In the genomic region with DNA sequence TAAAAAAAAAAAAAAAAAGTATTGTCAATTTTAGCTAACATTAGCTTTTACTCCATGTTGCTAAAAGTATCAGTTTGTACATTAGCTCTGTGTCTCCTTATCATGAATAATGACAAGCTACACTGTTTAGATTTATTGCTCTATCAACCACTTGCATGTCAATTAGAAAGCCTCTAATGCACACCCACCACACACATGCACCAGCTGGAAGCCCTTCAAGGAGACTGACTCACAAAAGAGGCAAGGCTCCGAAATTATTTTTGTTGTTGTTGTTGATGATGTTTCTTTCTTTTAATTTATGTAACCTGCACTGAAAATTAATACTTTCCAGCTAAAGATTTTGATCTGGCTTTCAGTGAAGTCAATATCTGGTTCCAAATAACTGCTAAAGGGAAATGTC, we compare ENCODE assay signal across 26 cellular contexts.
DNase-seq lines count a peak whose midpoint lies in the region; ATAC-seq and TF ChIP-seq lines count a peak whose summit lies in the region.
"Had no signal": no experiment of that assay in that cellular context is flagged by ENCODE, and none has a peak within 500 bp of the region (broad histone marks: within the 10 kb centered on the region; RNA-seq: fewer than 3 reads in every experiment).

No MANE protein-coding gene starts in this region.

- ATAC-seq in SK-N-SH treated with all-trans-retinoic acid at 6 μM for 48 hours = no peak
- ATAC-seq in lower lobe of right lung = no peak
- no peak for ATAC-seq in GM18870 (IDR thresholded peaks at IDR 0.05; ENCODE audit: unreplicated experiment)
- ATAC-seq: A549; left colon; stimulated activated effector memory CD8-positive, alpha-beta T cell treated with anti-CD3 and anti-CD28 coated beads, Interleukin-12 subunit alpha, Interleukin-12 subunit beta, amount 100 ng/mL, for 72 hours had no signal

- H3K27ac ChIP-seq in SK-N-SH (ENCODE audit: low read depth in 2 of 2, low read length in 1 of 2) = no peak overlapping the region
- no peak overlapping the region for H3K27ac ChIP-seq in lower lobe of right lung
- H3K27ac ChIP-seq in tibial nerve = no peak overlapping the region
- H3K27ac ChIP-seq: A549, transverse colon had no signal

- POLR2A ChIA-PET in SK-N-SH (lab: Yijun Ruan, JAX) = no interaction called here

- no peaks in the 10 kb centered on the region for H3K79me2 ChIP-seq in SK-N-SH (ENCODE audit: insufficient read depth)

- DNase-seq in SK-N-SH = no peak
- DNase-seq in NCI-H1436 treated with DMSO at 0.1 percent for 48 hours (lab: John Stamatoyannopoulos, UW) = peak; percentile 59
- peak; percentile 31 for DNase-seq in astrocyte of the hippocampus (ENCODE audit: low read depth, low spot score)
- no peak for DNase-seq in lower lobe of right lung
- DNase-seq in T1000 (lab: John Stamatoyannopoulos, UW) = no peak
- DNase-seq in tibial nerve (ENCODE audit: low spot score in 2 of 2) = no peak
- DNase-seq: activated CD4-positive, alpha-beta T cell treated with anti-CD3 and anti-CD28 coated beads, Interleukin-2, amount 10 ng/mL, durations not matched to agents 24 days and 14 days; activated effector memory CD4-positive, alpha-beta T cell treated with anti-CD3 and anti-CD28 coated beads, Interleukin-2, amount 50 U/mL, for 16 hours; activated T-cell treated with anti-CD3 and anti-CD28 coated beads, Interleukin-2, amount 50 U/mL, for 24 hours; AML-193; anterior cingulate cortex; CD4-positive, alpha-beta T cell; hypothalamus; Kasumi-1; left colon; mammary epithelial cell; NCI-H1694 treated with DMSO at 0.1 percent for 48 hours; NCI-H226; nephron progenitor cell; SIG-M5; stimulated activated CD4-positive, alpha-beta T cell treated with anti-CD3 and anti-CD28 coated beads, Interleukin-15, amount 100 ng/mL, for 24 hours; transverse colon had no signal

- peaks cover 0 to 11% of the 10 kb centered on the region in 2 experiments for H3K36me3 ChIP-seq in SK-N-SH (replicated peaks in 1 of 2; ENCODE audit: control insufficient read depth in 1 of 2, insufficient read depth in 2 of 2, low read length in 1 of 2)
- peaks cover 11% of the 10 kb centered on the region for H3K36me3 ChIP-seq in lower lobe of right lung
- peaks cover 0 to 22% (median 0%) of the 10 kb centered on the region in 3 donors for H3K36me3 ChIP-seq in tibial nerve

- no peak for TF ChIP-seq EP300 in SK-N-SH (IDR thresholded peaks at IDR 0.05; ENCODE audit: borderline replicate concordance in 1 of 2, low read depth in 1 of 2, low read length in 1 of 2)
- no peak for TF ChIP-seq EP300 in tibial nerve (IDR thresholded peaks at IDR 0.05)

- H2AFZ ChIP-seq in SK-N-SH (ENCODE audit: low read depth) = no peak overlapping the region

- 59% methylated on average over 1 of the region's 1 CpG for WGBS in SK-N-SH (ENCODE audit: low lambda C conversion rate)
- WGBS in tibial nerve, 2 donors = 45 to 63% methylated on average over 1 of the region's 1 CpG

- H4K20me1 ChIP-seq in SK-N-SH (ENCODE audit: insufficient read depth) = no peaks in the 10 kb centered on the region

- intact Hi-C loops in lower lobe of right lung (cut with DNase I) = no loop called here

- CTCF ChIA-PET in SK-N-SH (lab: Yijun Ruan, JAX) = interaction anchor here (1.4 to 2.8 kb wide), 3 partner anchors 10 to 90 kb away, joined by 3 to 10 read pairs (median 9); no protein-coding TSS in a partner anchor

- TF ChIP-seq CTCF in SK-N-SH (IDR thresholded peaks at IDR 0.05) (no peak), lower lobe of right lung (IDR thresholded peaks at IDR 0.05) (no peak), tibial nerve (IDR thresholded peaks at IDR 0.05) (no peak)

- no peaks in the 10 kb centered on the region for H3K9me2 ChIP-seq in SK-N-SH

- H3K4me3 ChIP-seq in SK-N-SH (ENCODE audit: low read depth in 2 of 2, low read length in 1 of 2) = no peak overlapping the region
- no peak overlapping the region for H3K4me3 ChIP-seq in lower lobe of right lung
- no peak overlapping the region for H3K4me3 ChIP-seq in tibial nerve
- H3K4me3 ChIP-seq: A549, transverse colon had no signal

- no peak overlapping the region for H3K4me2 ChIP-seq in SK-N-SH
- H3K4me2 ChIP-seq: A549 had no signal

- H3K4me1 ChIP-seq in SK-N-SH (ENCODE audit: control insufficient read depth in 1 of 2, insufficient read depth in 2 of 2, low read depth in 1 of 2, low read length in 1 of 2) = peaks cover 0 to 2% of the 10 kb centered on the region in 2 experiments; a peak in 2 of 4 replicates
- H3K4me1 ChIP-seq in lower lobe of right lung = no peaks in the 10 kb centered on the region
- H3K4me1 ChIP-seq in tibial nerve = no peaks in the 10 kb centered on the region
- H3K4me1 ChIP-seq: A549, transverse colon had no signal

- no peak overlapping the region for H3K9ac ChIP-seq in SK-N-SH

- H3K27me3 ChIP-seq in SK-N-SH (ENCODE audit: insufficient read depth) = no peaks in the 10 kb centered on the region
- no peaks in the 10 kb centered on the region for H3K27me3 ChIP-seq in lower lobe of right lung (ENCODE audit: low read depth)
- no peaks in the 10 kb centered on the region for H3K27me3 ChIP-seq in tibial nerve
- H3K27me3 ChIP-seq: transverse colon had no signal

- H3K9me3 ChIP-seq in SK-N-SH (no peaks in the 10 kb centered on the region), lower lobe of right lung (no peaks in the 10 kb centered on the region), tibial nerve (no peaks in the 10 kb centered on the region)
- H3K9me3 ChIP-seq: A549, transverse colon had no signal

- no peaks in the 10 kb centered on the region for H3F3A ChIP-seq in SK-N-SH (replicated peaks; ENCODE audit: insufficient read depth)

- TF ChIP-seq POLR2A in tibial nerve (IDR thresholded peaks at IDR 0.05) = no peak

- TF ChIP-seq RAD21 in SK-N-SH (IDR thresholded peaks at IDR 0.05; ENCODE audit: low read length) = no peak

TF ChIP-seq in SK-N-SH treated with all-trans-retinoic acid at 6 μM for 48 hours, 23 proteins besides CTCF, POLR2A, EP300 and RAD21:
- TF ChIP-seq ZC3H10 (CRISPR knock-in tag; IDR thresholded peaks at IDR 0.05) (no peak), ZNF70 (CRISPR knock-in tag; IDR thresholded peaks at IDR 0.05) (no peak), ZFP3 (CRISPR knock-in tag; IDR thresholded peaks at IDR 0.05) (no peak), GLIS3 (CRISPR knock-in tag; IDR thresholded peaks at IDR 0.05) (no peak), ISL1 (CRISPR knock-in tag; IDR thresholded peaks at IDR 0.05) (0 out of 2 replicates have a peak, but pooled peaks have one; percentile 12), RARB (CRISPR knock-in tag; IDR thresholded peaks at IDR 0.05) (no peak)

TF ChIP-seq in SK-N-SH, 30 proteins besides CTCF, POLR2A, EP300 and RAD21:
- TF ChIP-seq, protein P1, sequence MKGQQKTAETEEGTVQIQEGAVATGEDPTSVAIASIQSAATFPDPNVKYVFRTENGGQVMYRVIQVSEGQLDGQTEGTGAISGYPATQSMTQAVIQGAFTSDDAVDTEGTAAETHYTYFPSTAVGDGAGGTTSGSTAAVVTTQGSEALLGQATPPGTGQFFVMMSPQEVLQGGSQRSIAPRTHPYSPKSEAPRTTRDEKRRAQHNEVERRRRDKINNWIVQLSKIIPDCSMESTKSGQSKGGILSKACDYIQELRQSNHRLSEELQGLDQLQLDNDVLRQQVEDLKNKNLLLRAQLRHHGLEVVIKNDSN (IDR thresholded peaks at IDR 0.05; ENCODE audit: borderline replicate concordance, low read depth) = no peak
- TF ChIP-seq MEF2A (IDR thresholded peaks at IDR 0.05; ENCODE audit: borderline replicate concordance, low read depth) (no peak), NRF1 (IDR thresholded peaks at IDR 0.05; ENCODE audit: low read depth, low read length) (no peak), YY1 (IDR thresholded peaks at IDR 0.05; ENCODE audit: low read depth) (no peak), TEAD4 (IDR thresholded peaks at IDR 0.05; ENCODE audit: borderline replicate concordance, insufficient read depth) (no peak), GATA2 (CRISPR knock-in tag; IDR thresholded peaks at IDR 0.05) (no peak), ELF1 (IDR thresholded peaks at IDR 0.05) (no peak), NFIC (IDR thresholded peaks at IDR 0.05; ENCODE audit: borderline replicate concordance) (no peak), TAF1 (IDR thresholded peaks at IDR 0.05; ENCODE audit: borderline replicate concordance, low read depth, low read length) (no peak), FOSL2 (IDR thresholded peaks at IDR 0.05; ENCODE audit: borderline replicate concordance, low read depth) (no peak), SIN3A (IDR thresholded peaks at IDR 0.05; ENCODE audit: borderline replicate concordance, low read depth, low read length) (no peak), RXRA (IDR thresholded peaks at IDR 0.05; ENCODE audit: borderline replicate concordance, low read depth) (no peak)
- TF ChIP-seq, protein P2, sequence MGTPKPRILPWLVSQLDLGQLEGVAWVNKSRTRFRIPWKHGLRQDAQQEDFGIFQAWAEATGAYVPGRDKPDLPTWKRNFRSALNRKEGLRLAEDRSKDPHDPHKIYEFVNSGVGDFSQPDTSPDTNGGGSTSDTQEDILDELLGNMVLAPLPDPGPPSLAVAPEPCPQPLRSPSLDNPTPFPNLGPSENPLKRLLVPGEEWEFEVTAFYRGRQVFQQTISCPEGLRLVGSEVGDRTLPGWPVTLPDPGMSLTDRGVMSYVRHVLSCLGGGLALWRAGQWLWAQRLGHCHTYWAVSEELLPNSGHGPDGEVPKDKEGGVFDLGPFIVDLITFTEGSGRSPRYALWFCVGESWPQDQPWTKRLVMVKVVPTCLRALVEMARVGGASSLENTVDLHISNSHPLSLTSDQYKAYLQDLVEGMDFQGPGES (IDR thresholded peaks at IDR 0.05; ENCODE audit: low read depth, low read length) = no peak
- TF ChIP-seq, protein P3, sequence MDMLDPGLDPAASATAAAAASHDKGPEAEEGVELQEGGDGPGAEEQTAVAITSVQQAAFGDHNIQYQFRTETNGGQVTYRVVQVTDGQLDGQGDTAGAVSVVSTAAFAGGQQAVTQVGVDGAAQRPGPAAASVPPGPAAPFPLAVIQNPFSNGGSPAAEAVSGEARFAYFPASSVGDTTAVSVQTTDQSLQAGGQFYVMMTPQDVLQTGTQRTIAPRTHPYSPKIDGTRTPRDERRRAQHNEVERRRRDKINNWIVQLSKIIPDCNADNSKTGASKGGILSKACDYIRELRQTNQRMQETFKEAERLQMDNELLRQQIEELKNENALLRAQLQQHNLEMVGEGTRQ (IDR thresholded peaks at IDR 0.05; ENCODE audit: borderline replicate concordance, low read depth, low read length) = no peak

Comparison
In these comparisons a context has a peak if more than half of its experiments do, and no peak if none do; other contexts are left out.
1. DNase-seq: peak in NCI-H1436 treated with DMSO at 0.1 percent for 48 hours (single experiment) and astrocyte of the hippocampus (single experiment); none in SK-N-SH (single experiment), lower lobe of right lung (single experiment), T1000 (single experiment) and tibial nerve (0 of 2).